Comparison of ENCODE assay signal across 10 cellular contexts in the genomic region with DNA sequence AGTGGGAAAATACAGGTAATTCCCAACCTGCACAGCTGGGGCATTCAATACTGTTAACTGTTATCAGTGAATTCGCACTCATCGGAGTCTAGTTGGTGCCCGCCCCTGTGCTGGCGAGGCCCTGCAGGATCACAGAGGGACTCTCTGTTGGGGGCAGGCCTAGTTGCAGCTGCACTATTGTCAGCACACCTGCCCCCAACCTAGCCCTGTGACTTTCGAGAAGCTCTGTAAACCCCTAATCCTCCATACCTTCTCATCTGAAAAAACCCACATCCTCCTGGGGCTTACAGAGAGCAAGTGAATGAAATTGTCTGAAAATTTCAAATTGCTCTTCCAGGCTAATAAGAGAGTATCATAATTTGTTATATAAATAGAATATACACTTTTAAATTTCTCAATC.
DNase-seq lines count a peak whose midpoint lies in the region; ATAC-seq lines count a peak whose summit lies in the region.
"Had no signal": no experiment of that assay in that cellular context is flagged by ENCODE, and none has a peak within 500 bp of the region (broad histone marks: within the 10 kb centered on the region; RNA-seq: fewer than 3 reads in every experiment).

No MANE protein-coding gene starts in this region.

- H3K9me3 ChIP-seq in BLaER1 treated with 17β-estradiol and CSF1 and Interleukin-3, amounts not matched to agents 10 nM and 100 nM (replicated peaks in 1 of 11): peaks cover 0 to under 1% (median 0%) of the 10 kb centered on the region in 11 experiments; a peak in 1 of 22 replicates

- H3K9ac ChIP-seq in BLaER1 treated with 17β-estradiol and CSF1 and Interleukin-3, amounts not matched to agents 10 nM and 100 nM: no peak overlapping the region

- H3K4me2 ChIP-seq in BLaER1 treated with 17β-estradiol and CSF1 and Interleukin-3, amounts not matched to agents 10 nM and 100 nM: peak overlapping the region in 6 of 11 experiments; percentile 5 to 71 (median 60); a peak in 7 of 22 replicates

- H3K27ac ChIP-seq in BLaER1 treated with 17β-estradiol and CSF1 and Interleukin-3, amounts not matched to agents 10 nM and 100 nM: peak overlapping the region in 5 of 11 experiments; percentile 50 to 79 (median 73); a peak in 9 of 22 replicates

- no peaks in the 10 kb centered on the region for H3K27me3 ChIP-seq in BLaER1 treated with 17β-estradiol and CSF1 and Interleukin-3, amounts not matched to agents 10 nM and 100 nM

- H4K20me1 ChIP-seq in BLaER1 treated with 17β-estradiol and CSF1 and Interleukin-3, amounts not matched to agents 10 nM and 100 nM: no peaks in the 10 kb centered on the region

- H3K4me3 ChIP-seq in BLaER1 treated with 17β-estradiol and CSF1 and Interleukin-3, amounts not matched to agents 10 nM and 100 nM: no peak overlapping the region

- no peaks in the 10 kb centered on the region for H3K36me3 ChIP-seq in BLaER1 treated with 17β-estradiol and CSF1 and Interleukin-3, amounts not matched to agents 10 nM and 100 nM

- ATAC-seq in GM19043 (IDR thresholded peaks at IDR 0.05; ENCODE audit: low read depth, unreplicated experiment): peak; percentile 78
- peak; percentile 64 for ATAC-seq in HG03039 (IDR thresholded peaks at IDR 0.05; ENCODE audit: unreplicated experiment)
- ATAC-seq: esophagus mucosa had no signal

- DNase-seq in activated CD8-positive, alpha-beta memory T cell treated with anti-CD3 and anti-CD28 coated beads, Interleukin-2, amount 50 U/mL, for 4 hours: peak; percentile 15
- DNase-seq in NCI-H128 (lab: John Stamatoyannopoulos, UW; ENCODE audit: unreplicated experiment) (no peak), T-helper 9 cell (no peak), NCI-H2081 (lab: John Stamatoyannopoulos, UW) (no peak), HPDE6-E6E7 (ENCODE audit: extremely low spot score) (no peak)
- DNase-seq: KBM-7 had no signal

- H3K4me1 ChIP-seq in BLaER1 treated with 17β-estradiol and CSF1 and Interleukin-3, amounts not matched to agents 10 nM and 100 nM: peaks cover 0 to 53% (median 28%) of the 10 kb centered on the region in 10 experiments; a peak in 14 of 20 replicates
